11 cellular contexts compared by ENCODE assay signal in the genomic region with DNA sequence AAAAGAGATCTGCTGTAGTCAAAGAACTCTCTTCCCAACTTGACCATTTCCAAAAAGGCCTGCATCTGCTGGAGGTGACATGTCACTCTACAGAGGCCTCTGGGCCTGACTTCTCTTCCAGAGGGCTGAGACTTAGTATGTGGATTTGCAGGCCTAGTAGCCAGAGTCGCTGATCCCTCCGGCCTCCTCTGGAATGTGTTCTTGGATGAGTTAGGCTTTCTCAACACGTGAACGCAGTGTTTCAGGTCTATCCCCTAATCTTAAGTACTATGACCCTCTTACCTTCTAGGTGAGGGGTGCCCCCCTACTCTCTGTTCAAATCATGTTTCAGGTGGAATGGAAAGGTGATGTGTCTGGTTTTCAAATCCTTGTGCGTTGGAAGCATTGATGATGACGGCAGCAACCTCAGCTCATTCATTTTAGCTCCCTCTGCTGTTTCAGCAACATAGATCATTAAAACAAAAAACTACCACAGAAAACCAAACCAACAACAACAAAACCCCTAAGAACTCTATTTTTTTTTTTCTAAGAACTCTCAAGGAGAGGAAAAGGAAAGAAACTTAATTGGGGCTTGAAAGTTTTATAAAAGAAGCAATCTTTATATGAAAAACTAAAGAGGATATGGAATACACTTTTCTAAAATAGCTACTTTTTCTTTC. TPM values are rescaled to one million over a fixed set of nuclear protein-coding genes. Genes with fewer than 3 reads are reported as not detected.
A peak's percentile ranks its signal among the peaks of the same experiment; 100 is the strongest.
DNase-seq lines count a peak whose midpoint lies in the region; ATAC-seq and TF ChIP-seq lines count a peak whose summit lies in the region.
"Had no signal": no experiment of that assay in that cellular context is flagged by ENCODE, and none has a peak within 500 bp of the region (broad histone marks: within the 10 kb centered on the region; RNA-seq: fewer than 3 reads in every experiment).

No MANE protein-coding gene starts in this region.

- H3K27me3 Mint-ChIP-seq in Calu3 (ENCODE audit: unreplicated experiment), result no peaks in the 10 kb centered on the region

- H3K4me1 ChIP-seq in OCI-LY1 (ENCODE audit: insufficient read depth, low read length, severe bottlenecking) (no peaks in the 10 kb centered on the region), psoas muscle (no peaks in the 10 kb centered on the region)

- no peaks in the 10 kb centered on the region for H3K9me3 Mint-ChIP-seq in Calu3 (ENCODE audit: low read depth, unreplicated experiment)
- H3K9me3 Mint-ChIP-seq: T-cell had no signal

- H3K27me3 ChIP-seq in OCI-LY1 (ENCODE audit: insufficient read depth, low read length) (no peaks in the 10 kb centered on the region), psoas muscle (ENCODE audit: insufficient read depth in 3 of 3, low read length in 2 of 3) (no peaks in the 10 kb centered on the region)

- no peak overlapping the region for H3K9ac ChIP-seq in OCI-LY1 (ENCODE audit: low read length)

- no TSS peak for BruUV-seq in Calu3 (replicated peaks; lab: Mats Ljungman, UMichigan)

- no peaks in the 10 kb centered on the region for H3K36me3 Mint-ChIP-seq in Calu3 (ENCODE audit: insufficient read depth, unreplicated experiment)
- H3K36me3 Mint-ChIP-seq: T-cell had no signal

- no peaks in the 10 kb centered on the region for H3K9me2 ChIP-seq in OCI-LY1 (ENCODE audit: low read depth, low read length)

- intact Hi-C loops in psoas muscle (cut with DNase I) (loop anchor here (2.0 to 10.0 kb wide), 4 partner anchors 95 to 132 kb away; partner anchors contain the start of gene ING2 (in 1 of the 2)), Calu3 (cut with micrococcal nuclease; ENCODE audit: unreplicated experiment) (loop anchor here (1.0 kb wide), 1 partner anchor 130 kb away; no protein-coding TSS in a partner anchor)

- peak; percentile 33 for TF ChIP-seq CTCF in OCI-LY1 (IDR thresholded peaks at IDR 0.05; ENCODE audit: low read length)
- TF ChIP-seq CTCF in psoas muscle (IDR thresholded peaks at IDR 0.05), result peak; percentile 43
- TF ChIP-seq CTCF in Calu3 (IDR thresholded peaks at IDR 0.05; ENCODE audit: unreplicated experiment), result no peak
- no peak for TF ChIP-seq CTCF in omental fat pad (IDR thresholded peaks at IDR 0.05)

- H3K27ac Mint-ChIP-seq in Calu3 (ENCODE audit: unreplicated experiment), result no peak overlapping the region
- H3K27ac Mint-ChIP-seq: B cell, T-cell had no signal

- H3K4me1 Mint-ChIP-seq in Calu3 (ENCODE audit: low read depth, unreplicated experiment), result peaks cover 11% of the 10 kb centered on the region
- H3K4me1 Mint-ChIP-seq: B cell, T-cell had no signal

- H3K36me3 ChIP-seq in OCI-LY1 (ENCODE audit: insufficient read depth, low read length) (no peaks in the 10 kb centered on the region), psoas muscle (ENCODE audit: insufficient read depth in 1 of 2, low read depth in 1 of 2) (no peaks in the 10 kb centered on the region)

- CTCF ChIA-PET in Calu3 (lab: Charles Lee), result no interaction called here

- DNase-seq in DMS53 (lab: John Stamatoyannopoulos, UW) (peak; percentile 13), DMS53 treated with DMSO at 0.1 percent for 48 hours (lab: John Stamatoyannopoulos, UW; ENCODE audit: unreplicated experiment) (no peak), fibroblast of gingiva (ENCODE audit: low read depth) (peak; percentile 37), psoas muscle (no peak), Calu3 (no peak), omental fat pad (ENCODE audit: low spot score) (no peak)
- DNase-seq: activated effector memory CD4-positive, alpha-beta T cell treated with anti-CD3 and anti-CD28 coated beads, Interleukin-2, amount 50 U/mL, for 16 hours; T-cell had no signal

- ATAC-seq in psoas muscle, result peak in 2 of 4 donors; percentile 60 to 76
- ATAC-seq in omental fat pad (ENCODE audit: low FRiP score), result no peak
- ATAC-seq in GM21576 (IDR thresholded peaks at IDR 0.05; ENCODE audit: unreplicated experiment), result no peak
- ATAC-seq: T-cell had no signal

- H4K20me1 ChIP-seq in OCI-LY1 (ENCODE audit: insufficient read depth, low read length), result no peaks in the 10 kb centered on the region

- H2AFZ ChIP-seq in OCI-LY1 (ENCODE audit: low read length), result no peak overlapping the region

- no peaks in the 10 kb centered on the region for H3F3A ChIP-seq in OCI-LY1 (ENCODE audit: insufficient read depth, low read length)

- H3K4me2 ChIP-seq in OCI-LY1 (ENCODE audit: low read length), result no peak overlapping the region

- H3K27ac ChIP-seq in OCI-LY1 (ENCODE audit: low read depth, low read length, poor library complexity, severe bottlenecking) (no peak overlapping the region), psoas muscle (no peak overlapping the region)

- H3K4me3 Mint-ChIP-seq in Calu3 (ENCODE audit: low read depth, unreplicated experiment), result no peak overlapping the region
- H3K4me3 Mint-ChIP-seq: B cell, T-cell had no signal

- no peaks in the 10 kb centered on the region for H3K79me2 ChIP-seq in OCI-LY1 (ENCODE audit: insufficient read depth, low read length)

- WGBS in psoas muscle, 3 donors, result 14 to 40% (median 39%) methylated on average over 6 of the region's 6 CpGs

- no peak overlapping the region for H3K4me3 ChIP-seq in OCI-LY1 (ENCODE audit: low read depth, low read length, poor library complexity, severe bottlenecking)
- H3K4me3 ChIP-seq in psoas muscle, result no peak overlapping the region

- H3K9me3 ChIP-seq in OCI-LY1 (ENCODE audit: low read length) (no peaks in the 10 kb centered on the region), psoas muscle (no peaks in the 10 kb centered on the region)

RNA-seq across cellular contexts. Expression of gene RWDD4, which starts 56.4 kb away (rescaled TPM):
- total RNA-seq in psoas muscle, result 10 to 100 TPM; 19.1 to 33.5 (median 29.8) TPM
- 10 to 100 TPM; 22.7 to 51.1 (median 37.2) TPM for polyA plus RNA-seq in psoas muscle
- 13.0 and 15.9 TPM in 2 replicates for total RNA-seq in Calu3 (2022)
- 10 to 100 TPM; 16.3 to 19.7 (median 18.1) TPM for total RNA-seq in omental fat pad

RNA-seq across cellular contexts. Expression of gene TRAPPC11, which starts 56.5 kb away (rescaled TPM):
- total RNA-seq in psoas muscle (10 to 100 TPM; 20.6 to 24.3 (median 23.9) TPM), Calu3 (2022) (20.0 and 21.5 TPM in 2 replicates), omental fat pad (10 to 100 TPM; 31.1 to 76.9 (median 42.1) TPM)
- 10 to 100 TPM; 10.5 to 17.0 (median 11.3) TPM for polyA plus RNA-seq in psoas muscle

Comparison
In these comparisons a context has a peak if more than half of its experiments do, and no peak if none do; other contexts are left out.
1. DNase-seq: peak in DMS53 (single experiment) and fibroblast of gingiva (single experiment); none in DMS53 treated with DMSO at 0.1 percent for 48 hours (single experiment), psoas muscle (0 of 2), Calu3 (single experiment) and omental fat pad (single experiment).
2. CTCF ChIP-seq: peak in OCI-LY1 (single experiment) and psoas muscle (single experiment); none in Calu3 (single experiment) and omental fat pad (0 of 3).